In the genomic region with DNA sequence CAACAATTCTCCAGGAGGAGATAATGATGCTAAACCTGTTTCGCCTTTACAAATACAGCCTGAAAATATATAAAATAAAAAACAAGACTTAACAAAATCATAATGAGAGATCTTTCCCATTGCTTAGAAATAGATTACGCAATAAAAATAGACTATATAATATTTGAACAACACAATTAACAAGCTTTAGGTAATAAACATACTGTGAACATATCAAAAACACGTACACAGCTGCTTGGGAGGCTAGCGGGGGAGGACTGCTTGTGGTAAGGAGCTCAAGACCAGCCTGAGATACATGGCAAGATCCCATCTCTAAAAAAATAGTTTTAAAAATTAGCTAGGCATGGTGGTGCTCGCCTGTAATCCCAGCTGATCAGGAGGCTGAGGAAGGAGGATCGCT, we compare ENCODE assay signal across 21 cellular contexts.
"Had no signal": no experiment of that assay in that cellular context is flagged by ENCODE, and none has a peak within 500 bp of the region (broad histone marks: within the 10 kb centered on the region; RNA-seq: fewer than 3 reads in every experiment).

No MANE protein-coding gene starts in this region.

- FAIRE-seq: colon, endothelial cell of umbilical vein, keratinocyte had no signal

- H3K4me2 ChIP-seq: hepatocyte had no signal

- H3K27ac ChIP-seq: coronary artery, dorsolateral prefrontal cortex, esophagus muscularis mucosa, foreskin keratinocyte, gastroesophageal sphincter, heart left ventricle, hepatocyte, left lung, lower lobe of right lung had no signal

- H3K4me1 ChIP-seq: esophagus muscularis mucosa, foreskin keratinocyte, gastroesophageal sphincter, heart left ventricle, left lung, lower lobe of right lung had no signal

- ATAC-seq: foreskin keratinocyte, gastroesophageal sphincter, heart left ventricle, left cardiac atrium, left lung, left ventricle myocardium superior, lower lobe of right lung, mucosa of descending colon had no signal

- H3K36me3 ChIP-seq: gastroesophageal sphincter, heart left ventricle, left lung, lower lobe of right lung had no signal

- H3K9me3 ChIP-seq: esophagus muscularis mucosa, gastroesophageal sphincter, heart left ventricle, left lung, lower lobe of right lung, mucosa of descending colon had no signal

- H2AFZ ChIP-seq: hepatocyte had no signal

- H3K27me3 ChIP-seq: dorsolateral prefrontal cortex, esophagus muscularis mucosa, foreskin keratinocyte, gastroesophageal sphincter, heart left ventricle, hepatocyte, left lung had no signal

- H3K4me3 ChIP-seq: coronary artery, dorsolateral prefrontal cortex, esophagus muscularis mucosa, gastroesophageal sphincter, heart left ventricle, hepatocyte, left lung, lower lobe of right lung, mucosa of descending colon had no signal

- DNase-seq: dermis blood vessel endothelial cell; dorsolateral prefrontal cortex; effector CD4-positive, alpha-beta T cell; effector memory CD4-positive, alpha-beta T cell; foreskin keratinocyte; heart left ventricle; hypothalamus; immature natural killer cell; left cardiac atrium; left lung; left ventricle myocardium superior; lower lobe of right lung; mesenchymal stem cell; mucosa of descending colon had no signal

- H3K79me2 ChIP-seq: hepatocyte had no signal
